In genomic region chr17:10198509-10199249, GRCh38 we compare ENCODE assay signal across 8 cellular contexts. TPM values are rescaled to one million over a fixed set of nuclear protein-coding genes. Genes with fewer than 3 reads are reported as not detected.
DNase-seq lines count a peak whose midpoint lies in the region; ATAC-seq and TF ChIP-seq lines count a peak whose summit lies in the region.

Gene GAS7 (minus strand): TSS chr17:10198606.

- intact Hi-C loops in colonic mucosa (cut with DNase I): no loop called here

- peaks cover 18% of the 10 kb centered on the region for H3K27me3 ChIP-seq in colonic mucosa

- ATAC-seq in GM21528 (IDR thresholded peaks at IDR 0.05; ENCODE audit: low FRiP score, unreplicated experiment): peak; percentile 58
- ATAC-seq in T-helper 17 cell: peak; percentile 27
- ATAC-seq in memory B cell (ENCODE audit: low read depth): peak; percentile 53
- peak; percentile 55 for ATAC-seq in stimulated activated naive CD8-positive, alpha-beta T cell treated with anti-CD3 and anti-CD28 coated beads, Interleukin-15, Interleukin-2, amounts not matched to agents 100 U/mL and 50 U/mL, for 24 hours

- H3K4me1 Mint-ChIP-seq in T-helper 17 cell: peaks cover 2% of the 10 kb centered on the region
- no peaks in the 10 kb centered on the region for H3K4me1 Mint-ChIP-seq in memory B cell

- H3K4me3 ChIP-seq in colonic mucosa: peak within 1 kb of the TSS; percentile 52

- H3K4me1 ChIP-seq in colonic mucosa: no peaks in the 10 kb centered on the region

- H3K9ac ChIP-seq in colonic mucosa (ENCODE audit: low read depth in 2 of 2, low read length in 2 of 2): peak within 1 kb of the TSS; percentile 23 to 54

- H3K36me3 Mint-ChIP-seq in T-helper 17 cell (ENCODE audit: low read depth) (peaks cover 2% of the 10 kb centered on the region), memory B cell (no peaks in the 10 kb centered on the region)

- no peak within 1 kb of the TSS for H3K27ac ChIP-seq in colonic mucosa

- peaks cover under 1% of the 10 kb centered on the region for H3K9me3 Mint-ChIP-seq in memory B cell

- DNase-seq in CD1c-positive myeloid dendritic cell (ENCODE audit: extremely low spot score) (peak; percentile 79), T-helper 17 cell (no peak), colonic mucosa (peak; percentile 54), memory B cell (ENCODE audit: low spot score in 2 of 2) (peak in 1 of 2 donors; percentile 19), kidney tubule cell (ENCODE audit: low spot score) (no peak), NCI-H1105 (lab: John Stamatoyannopoulos, UW) (no peak)
- DNase-seq in stimulated activated naive CD8-positive, alpha-beta T cell treated with anti-CD3 and anti-CD28 coated beads, Interleukin-15, Interleukin-2, amounts not matched to agents 100 U/mL and 50 U/mL, for 24 hours: peak; percentile 55

- H3K27ac Mint-ChIP-seq in T-helper 17 cell (no peak within 1 kb of the TSS), memory B cell (no peak within 1 kb of the TSS)

- no peak for TF ChIP-seq CTCF in colonic mucosa (IDR thresholded peaks at IDR 0.05)

- H3K4me3 Mint-ChIP-seq in T-helper 17 cell: peak within 1 kb of the TSS; percentile 60
- H3K4me3 Mint-ChIP-seq in memory B cell: peak within 1 kb of the TSS; percentile 60

- H3K9me3 ChIP-seq in T-helper 17 cell (ENCODE audit: control insufficient read depth, low read length, poor library complexity, severe bottlenecking): no peaks in the 10 kb centered on the region
- no peaks in the 10 kb centered on the region for H3K9me3 ChIP-seq in colonic mucosa

- H3K27me3 Mint-ChIP-seq in T-helper 17 cell: peaks cover 23% of the 10 kb centered on the region
- peaks cover 12% of the 10 kb centered on the region for H3K27me3 Mint-ChIP-seq in memory B cell

- no peaks in the 10 kb centered on the region for H3K36me3 ChIP-seq in colonic mucosa

RNA-seq across cellular contexts. Expression of gene GAS7, which starts in this region (rescaled TPM):
- total RNA-seq in T-helper 17 cell (1 to 10 TPM; 1.1 to 5.2 TPM), colonic mucosa (10 to 100 TPM in 1 of 2 donors, 1 to 10 TPM in 1; 4.7 to 17.0 TPM)

Comparison
In these comparisons a context has a peak if more than half of its experiments do, and no peak if none do; other contexts are left out.
1. DNase-seq: peak in CD1c-positive myeloid dendritic cell (single experiment), colonic mucosa (single experiment) and stimulated activated naive CD8-positive, alpha-beta T cell treated with anti-CD3 and anti-CD28 coated beads, Interleukin-15, Interleukin-2, amounts not matched to agents 100 U/mL and 50 U/mL, for 24 hours (single experiment); none in T-helper 17 cell (0 of 3), kidney tubule cell (single experiment) and NCI-H1105 (single experiment).
2. Peak in every context shown above with its lines, with median percentiles within 50 percentile points of each other: ATAC-seq.